8 cellular contexts compared by ENCODE assay signal in genomic region chr11:33734441-33735165, GRCh38. TPM values are rescaled to one million over a fixed set of nuclear protein-coding genes. Genes with fewer than 3 reads are reported as not detected.
A peak's percentile ranks its signal among the peaks of the same experiment; 100 is the strongest.
DNase-seq lines count a peak whose midpoint lies in the region; ATAC-seq, FAIRE-seq and TF ChIP-seq lines count a peak whose summit lies in the region.

No MANE protein-coding gene starts in this region.

- no peak overlapping the region for H2AFZ ChIP-seq in HepG2 (ENCODE audit: low read length)

- peaks cover 50% of the 10 kb centered on the region for H3K79me2 ChIP-seq in HepG2 (ENCODE audit: insufficient read depth, low read length)

- 75% methylated on average over 10 of the region's 10 CpGs for WGBS in HUES64
- 71% methylated on average over 10 of the region's 10 CpGs for WGBS in HepG2 (ENCODE audit: low lambda C conversion rate)

- CTCF ChIA-PET in HepG2 (lab: Yijun Ruan, JAX; ENCODE audit: low intra/inter-chr PET ratio, low total read pairs) = no interaction called here

- no peak for TF ChIP-seq EP300 in HepG2 (IDR thresholded peaks at IDR 0.05; ENCODE audit: low read depth in 2 of 2, low read length in 2 of 2)
- no peak for TF ChIP-seq EP300 in HepG2 (CRISPR knock-in tag; IDR thresholded peaks at IDR 0.05; ENCODE audit: borderline replicate concordance)

- peak overlapping the region; percentile 10 to 91 (median 85) for H3K27ac Mint-ChIP-seq in brain

- H3K9me3 ChIP-seq in HUES64 (ENCODE audit: insufficient read depth, low read depth, low read length) (no peaks in the 10 kb centered on the region), HepG2 (ENCODE audit: low read length) (no peaks in the 10 kb centered on the region), thoracic aorta (no peaks in the 10 kb centered on the region)

- H3K4me1 ChIP-seq in HUES64 (ENCODE audit: insufficient read depth, low read length) = peaks cover 8% of the 10 kb centered on the region
- peaks cover 57% of the 10 kb centered on the region for H3K4me1 ChIP-seq in HepG2 (ENCODE audit: insufficient read depth, low read length)
- peaks cover 14 to 49% of the 10 kb centered on the region in 2 donors for H3K4me1 ChIP-seq in thoracic aorta (ENCODE audit: control insufficient read depth in 1 of 2, low read depth in 2 of 2)

- peaks cover 0 to 3% (median 0%) of the 10 kb centered on the region in 5 experiments for H3K9me3 Mint-ChIP-seq in brain

- peak overlapping the region; percentile 99 for H3K4me2 ChIP-seq in HepG2 (ENCODE audit: low read depth, low read length)

- peak; percentile 22 for DNase-seq in AG08395 (ENCODE audit: low spot score)
- DNase-seq in HepG2 (ENCODE audit: low spot score) = no peak
- DNase-seq in thoracic aorta (ENCODE audit: low spot score) = no peak
- DNase-seq in NCI-H1694 treated with DMSO at 0.1 percent for 48 hours (lab: John Stamatoyannopoulos, UW) = no peak
- DNase-seq in activated effector memory CD4-positive, alpha-beta T cell treated with anti-CD3 and anti-CD28 coated beads, Interleukin-2, amount 50 U/mL, for 16 hours = no peak

- peaks cover 18% of the 10 kb centered on the region for H3K27me3 Mint-ChIP-seq in brain

- FAIRE-seq in HepG2 (lab: Jason Lieb, UNC) = no peak

- H3K36me3 Mint-ChIP-seq in brain = peaks cover 29% of the 10 kb centered on the region

- POLR2A ChIA-PET in HepG2 (lab: Yijun Ruan, JAX) = interaction anchor here (1.1 to 1.4 kb wide), 2 partner anchors 10 to 35 kb away, joined by 3 to 4 read pairs; no protein-coding TSS in a partner anchor

- in situ Hi-C loops in HepG2 (cut with HindIII; ENCODE audit: extremely low pct_ligation_motif_present, low pct_unique_long_range_greater_than_20kb) = no loop called here

- H3K4me3 ChIP-seq in HUES64 (ENCODE audit: low read length) (peak overlapping the region; percentile 69), HepG2 (replicated peaks in 1 of 3; ENCODE audit: insufficient read depth in 1 of 3, low read depth in 2 of 3, low read length in 3 of 3) (peak overlapping the region; percentile 80 to 93 (median 92)), thoracic aorta (peak overlapping the region; percentile 98)

- H3K9ac ChIP-seq in HUES64 (ENCODE audit: low read depth, low read length) (peak overlapping the region; percentile 67; the same call in 1 of the 2 replicates), HepG2 (ENCODE audit: insufficient read depth, low read depth, low read length) (peak overlapping the region; percentile 88)

- peaks cover 15% of the 10 kb centered on the region for H3K27me3 ChIP-seq in HUES64 (ENCODE audit: insufficient read depth, low read length)
- no peaks in the 10 kb centered on the region; a peak in 1 of 5 replicates for H3K27me3 ChIP-seq in HepG2 (ENCODE audit: control insufficient read depth in 1 of 2, insufficient read depth in 2 of 2, low read length in 2 of 2)
- H3K27me3 ChIP-seq in thoracic aorta (replicated peaks; ENCODE audit: insufficient read depth) = no peaks in the 10 kb centered on the region

- no TSS peak for BruUV-seq in HepG2 (replicated peaks; lab: Mats Ljungman, UMichigan)

- H3K36me3 ChIP-seq in HUES64 (ENCODE audit: insufficient read depth, low read length) = 0 out of 2 replicates have a peak, but pooled peaks cover 3% of the 10 kb centered on the region
- H3K36me3 ChIP-seq in HepG2 (replicated peaks in 1 of 2; ENCODE audit: control insufficient read depth in 1 of 2, insufficient read depth in 2 of 2, low read length in 2 of 2) = no peaks in the 10 kb centered on the region; a peak in 2 of 5 replicates
- H3K36me3 ChIP-seq in thoracic aorta = peaks cover 5% of the 10 kb centered on the region

- ATAC-seq in HepG2 (no peak), thoracic aorta (ENCODE audit: insufficient number of reproducible peaks, low FRiP score, low read depth) (no peak), GM18861 (IDR thresholded peaks at IDR 0.05; ENCODE audit: unreplicated experiment) (no peak)

- 0 out of 2 replicates have a peak, but pooled peaks cover 8% of the 10 kb centered on the region for H4K20me1 ChIP-seq in HepG2 (ENCODE audit: insufficient read depth, low read length)

- H3K27ac ChIP-seq in HUES64 (ENCODE audit: low read depth, low read length) (no peak overlapping the region), HepG2 (ENCODE audit: extremely low read length, insufficient read depth, low read length) (peak overlapping the region; percentile 84), thoracic aorta (peak overlapping the region; percentile 86 to 95)

- peak overlapping the region; percentile 91 to 96 (median 94) for H3K4me3 Mint-ChIP-seq in brain

- no peak for TF ChIP-seq POLR2A in HepG2 (IDR thresholded peaks at IDR 0.05; ENCODE audit: insufficient read depth in 1 of 2, low read depth in 2 of 2, low read length in 2 of 2)

- TF ChIP-seq CTCF in brain (conservative IDR thresholded peaks at IDR 0.05) = no peak
- TF ChIP-seq CTCF in HepG2 (CRISPR knock-in tag; IDR thresholded peaks at IDR 0.05) = no peak
- no peak for TF ChIP-seq CTCF in thoracic aorta (IDR thresholded peaks at IDR 0.05)

- H3K4me1 Mint-ChIP-seq in brain = peaks cover 57% of the 10 kb centered on the region

- TF ChIP-seq RAD21 in HepG2 (CRISPR knock-in tag; IDR thresholded peaks at IDR 0.05) = no peak

- intact Hi-C loops in HepG2 (cut with micrococcal nuclease; ENCODE audit: unreplicated experiment) = loop anchor here (1.0 to 5.0 kb wide), 2 partner anchors 38 to 42 kb away; partner anchors contain the start of gene FBXO3

RNA-seq across cellular contexts. Expression of gene CD59, which starts 1.6 kb away (rescaled TPM):
- 47.2 TPM for polyA plus RNA-seq in HUES64 (2013, experiment 1 of 2)
- 54.4 TPM for polyA plus RNA-seq in HUES64 (2013, experiment 2 of 2)
- polyA plus RNA-seq in brain (ENCODE audit: insufficient read depth, low read depth, low replicate concordance) = 189 TPM
- total RNA-seq in HepG2 (2016; rRNA removed; fragmentation: Illumina TruSeq; extraction: Trizol) = 184 and 289 TPM in 2 replicates
- total RNA-seq in HepG2 (2016; cell fraction: cytosol; rRNA removed; fragmentation: Illumina TruSeq; extraction: Trizol; ENCODE audit: low read depth) = 17.9 and 18.3 TPM in 2 replicates
- 187 and 287 TPM in 2 replicates for total RNA-seq in HepG2 (2016; cell fraction: insoluble cytoplasmic fraction; rRNA removed; fragmentation: Illumina TruSeq; extraction: Trizol)
- total RNA-seq in HepG2 (2016; cell fraction: membrane; rRNA removed; fragmentation: Illumina TruSeq; extraction: Trizol) = 57.6 and 59.8 TPM in 2 replicates
- total RNA-seq in HepG2 (2016; cell fraction: nucleus; rRNA removed; fragmentation: Illumina TruSeq; extraction: Trizol) = 207 and 235 TPM in 2 replicates
- polyA plus RNA-seq in HepG2 (2011; rRNA removed) = 127 and 132 TPM in 2 replicates
- 79.2 and 136 TPM in 2 replicates for polyA plus RNA-seq in HepG2 (2011; cell fraction: cytosol; rRNA removed)
- 35.8 and 50.3 TPM in 2 replicates for polyA plus RNA-seq in HepG2 (2011; cell fraction: nucleus; rRNA removed)
- 99.3 and 122 TPM in 2 replicates for polyA plus RNA-seq in HepG2 (2012)
- 34.0 and 44.2 TPM in 2 replicates for polyA plus RNA-seq in HepG2 (2016; cell fraction: cytosol; fragmentation: Illumina TruSeq; extraction: Trizol; ENCODE audit: low read depth)
- polyA plus RNA-seq in HepG2 (2016; cell fraction: insoluble cytoplasmic fraction; fragmentation: Illumina TruSeq; extraction: Trizol; ENCODE audit: low read depth) = 136 and 153 TPM in 2 replicates
- polyA plus RNA-seq in HepG2 (2016; cell fraction: membrane; fragmentation: Illumina TruSeq; extraction: Trizol; ENCODE audit: low read depth) = 35.5 and 37.5 TPM in 2 replicates
- polyA plus RNA-seq in HepG2 (2016; cell fraction: nucleus; fragmentation: Illumina TruSeq; extraction: Trizol; ENCODE audit: insufficient read depth, low read depth) = 257 and 263 TPM in 2 replicates
- polyA minus RNA-seq in HepG2 (2011; rRNA and poly(A)+ RNA removed; ENCODE audit: low replicate concordance) = 118 and 499 TPM in 2 replicates
- 42.6 and 62.0 TPM in 2 replicates for polyA minus RNA-seq in HepG2 (2011; cell fraction: cytosol; rRNA and poly(A)+ RNA removed)
- polyA minus RNA-seq in HepG2 (2011; cell fraction: nucleus; rRNA and poly(A)+ RNA removed) = 31.4 and 43.6 TPM in 2 replicates
- total RNA-seq in thoracic aorta = 100 to 1,000 TPM; 368 to 529 TPM

RNA-seq across cellular contexts. Expression of gene C11orf91, which starts 34.0 kb away (rescaled TPM):
- not detected for polyA plus RNA-seq in HUES64 (2013, experiment 1 of 2)
- polyA plus RNA-seq in HUES64 (2013, experiment 2 of 2) = not detected
- polyA plus RNA-seq in brain (ENCODE audit: insufficient read depth, low read depth, low replicate concordance) (not detected), HepG2 (2011; rRNA removed) (not detected in 2 replicates)
- total RNA-seq in HepG2 (2016; rRNA removed; fragmentation: Illumina TruSeq; extraction: Trizol) (0.35 TPM in 1 of 2 replicates, not detected in the other), thoracic aorta (not detected)
- total RNA-seq in HepG2 (2016; cell fraction: cytosol; rRNA removed; fragmentation: Illumina TruSeq; extraction: Trizol; ENCODE audit: low read depth) = 0.71 TPM in 1 of 2 replicates, not detected in the other
- not detected in 2 replicates for total RNA-seq in HepG2 (2016; cell fraction: insoluble cytoplasmic fraction; rRNA removed; fragmentation: Illumina TruSeq; extraction: Trizol)
- 0.31 and 0.48 TPM in 2 replicates for total RNA-seq in HepG2 (2016; cell fraction: membrane; rRNA removed; fragmentation: Illumina TruSeq; extraction: Trizol)
- total RNA-seq in HepG2 (2016; cell fraction: nucleus; rRNA removed; fragmentation: Illumina TruSeq; extraction: Trizol) = not detected in 2 replicates
- not detected in 2 replicates for polyA plus RNA-seq in HepG2 (2011; cell fraction: cytosol; rRNA removed)
- 0.19 TPM in 1 of 2 replicates, not detected in the other for polyA plus RNA-seq in HepG2 (2011; cell fraction: nucleus; rRNA removed)
- 0.24 TPM in 1 of 2 replicates, not detected in the other for polyA plus RNA-seq in HepG2 (2012)
- 0.69 and 0.77 TPM in 2 replicates for polyA plus RNA-seq in HepG2 (2016; cell fraction: cytosol; fragmentation: Illumina TruSeq; extraction: Trizol; ENCODE audit: low read depth)
- not detected in 2 replicates for polyA plus RNA-seq in HepG2 (2016; cell fraction: insoluble cytoplasmic fraction; fragmentation: Illumina TruSeq; extraction: Trizol; ENCODE audit: low read depth)
- polyA plus RNA-seq in HepG2 (2016; cell fraction: membrane; fragmentation: Illumina TruSeq; extraction: Trizol; ENCODE audit: low read depth) = 0.62 and 1.2 TPM in 2 replicates
- polyA plus RNA-seq in HepG2 (2016; cell fraction: nucleus; fragmentation: Illumina TruSeq; extraction: Trizol; ENCODE audit: insufficient read depth, low read depth) = not detected in 2 replicates
- not detected in 2 replicates for polyA minus RNA-seq in HepG2 (2011; rRNA and poly(A)+ RNA removed; ENCODE audit: low replicate concordance)
- polyA minus RNA-seq in HepG2 (2011; cell fraction: cytosol; rRNA and poly(A)+ RNA removed) = not detected in 2 replicates
- 1.3 TPM in 1 of 2 replicates, not detected in the other for polyA minus RNA-seq in HepG2 (2011; cell fraction: nucleus; rRNA and poly(A)+ RNA removed)

RNA-seq across cellular contexts. Expression of gene FBXO3, which starts 39.7 kb away (rescaled TPM):
- 20.2 TPM for polyA plus RNA-seq in HUES64 (2013, experiment 1 of 2)
- 20.6 TPM for polyA plus RNA-seq in HUES64 (2013, experiment 2 of 2)
- polyA plus RNA-seq in brain (ENCODE audit: insufficient read depth, low read depth, low replicate concordance) = 15.6 TPM
- total RNA-seq in HepG2 (2016; rRNA removed; fragmentation: Illumina TruSeq; extraction: Trizol) = 27.6 and 45.5 TPM in 2 replicates
- total RNA-seq in HepG2 (2016; cell fraction: cytosol; rRNA removed; fragmentation: Illumina TruSeq; extraction: Trizol; ENCODE audit: low read depth) = 1.4 and 1.6 TPM in 2 replicates
- total RNA-seq in HepG2 (2016; cell fraction: insoluble cytoplasmic fraction; rRNA removed; fragmentation: Illumina TruSeq; extraction: Trizol) = 30.3 and 40.5 TPM in 2 replicates
- 3.8 and 4.9 TPM in 2 replicates for total RNA-seq in HepG2 (2016; cell fraction: membrane; rRNA removed; fragmentation: Illumina TruSeq; extraction: Trizol)
- total RNA-seq in HepG2 (2016; cell fraction: nucleus; rRNA removed; fragmentation: Illumina TruSeq; extraction: Trizol) = 22.6 and 23.6 TPM in 2 replicates
- polyA plus RNA-seq in HepG2 (2011; rRNA removed) = 19.3 and 20.4 TPM in 2 replicates
- 9.9 and 15.0 TPM in 2 replicates for polyA plus RNA-seq in HepG2 (2011; cell fraction: cytosol; rRNA removed)
- polyA plus RNA-seq in HepG2 (2011; cell fraction: nucleus; rRNA removed) = 11.9 and 12.7 TPM in 2 replicates
- 12.8 and 16.4 TPM in 2 replicates for polyA plus RNA-seq in HepG2 (2012)
- polyA plus RNA-seq in HepG2 (2016; cell fraction: cytosol; fragmentation: Illumina TruSeq; extraction: Trizol; ENCODE audit: low read depth) = 0.72 and 0.78 TPM in 2 replicates
- 27.2 and 30.5 TPM in 2 replicates for polyA plus RNA-seq in HepG2 (2016; cell fraction: insoluble cytoplasmic fraction; fragmentation: Illumina TruSeq; extraction: Trizol; ENCODE audit: low read depth)
- 2.1 and 2.7 TPM in 2 replicates for polyA plus RNA-seq in HepG2 (2016; cell fraction: membrane; fragmentation: Illumina TruSeq; extraction: Trizol; ENCODE audit: low read depth)
- polyA plus RNA-seq in HepG2 (2016; cell fraction: nucleus; fragmentation: Illumina TruSeq; extraction: Trizol; ENCODE audit: insufficient read depth, low read depth) = 17.1 and 19.7 TPM in 2 replicates
- 10.8 and 29.9 TPM in 2 replicates for polyA minus RNA-seq in HepG2 (2011; rRNA and poly(A)+ RNA removed; ENCODE audit: low replicate concordance)
- polyA minus RNA-seq in HepG2 (2011; cell fraction: cytosol; rRNA and poly(A)+ RNA removed) = 13.7 and 15.9 TPM in 2 replicates
- polyA minus RNA-seq in HepG2 (2011; cell fraction: nucleus; rRNA and poly(A)+ RNA removed) = 24.5 and 33.8 TPM in 2 replicates
- total RNA-seq in thoracic aorta = 10 to 100 TPM; 35.1 to 73.8 TPM
